In genomic region chr11:67320011-67320410, GRCh38 we compare ENCODE assay signal across 23 cellular contexts.
"Had no signal": no experiment of that assay in that cellular context is flagged by ENCODE, and none has a peak within 500 bp of the region (broad histone marks: within the 10 kb centered on the region; RNA-seq: fewer than 3 reads in every experiment).

No MANE protein-coding gene starts in this region.

- H3K4me3 ChIP-seq: adrenal gland, body of pancreas, cardiac muscle cell, hepatocyte, mucosa of descending colon, spleen, testis, transverse colon had no signal

- ATAC-seq: activated CD8-positive, alpha-beta T cell treated with anti-CD3 and anti-CD28 coated beads for 36 hours; body of pancreas; left cardiac atrium; left ventricle myocardium superior; mucosa of descending colon; natural killer cell treated with Interleukin-12 subunit alpha and Interleukin-12 subunit beta and Interleukin-15 and Interleukin-18, amount 100 ng/mL, for 72 hours; right cardiac atrium; WTC11 had no signal

- DNase-seq: activated CD4-positive, alpha-beta T cell treated with anti-CD3 and anti-CD28 coated beads for 1 hour; activated CD4-positive, alpha-beta T cell treated with anti-CD3 and anti-CD28 coated beads, Interleukin-2, amount 50 U/mL, for 1 hour; activated CD8-positive, alpha-beta T cell treated with anti-CD3 and anti-CD28 coated beads for 36 hours; activated effector memory CD4-positive, alpha-beta T cell treated with Interleukin-2 at 50 U/mL for 16 hours; activated naive CD4-positive, alpha-beta T cell treated with Interleukin-2 at 50 U/mL for 16 hours; activated T-cell treated with anti-CD3 and anti-CD28 coated beads, Interleukin-2, amount 50 U/mL, for 48 hours; adrenal gland; body of pancreas; cortex of kidney; foreskin melanocyte; left cardiac atrium; left ventricle myocardium superior; mucosa of descending colon; right cardiac atrium; spleen; stimulated activated naive CD4-positive, alpha-beta T cell treated with Interleukin-2 at 50 U/mL for 16 hours; T-helper 9 cell; testis; transverse colon had no signal
